In genomic region chr17:58413684-58414083, GRCh38 we compare ENCODE assay signal across 2 cellular contexts.
TF ChIP-seq lines count a peak whose summit lies in the region.

No MANE protein-coding gene starts in this region.

TF ChIP-seq in A549, 52 proteins besides CTCF, POLR2A, EP300 and RAD21 (continued from another document):
- no peak for TF ChIP-seq PHF8 (IDR thresholded peaks at IDR 0.05; ENCODE audit: borderline replicate concordance, low read depth)
- TF ChIP-seq RARB (CRISPR knock-in tag; IDR thresholded peaks at IDR 0.05) = no peak
- no peak for TF ChIP-seq MAFK (IDR thresholded peaks at IDR 0.05; ENCODE audit: partially characterized antibody)
- TF ChIP-seq POLR2AphosphoS2 (conservative IDR thresholded peaks at IDR 0.05; ENCODE audit: low read length) = no peak
- no peak for TF ChIP-seq ESRRA (IDR thresholded peaks at IDR 0.05; ENCODE audit: borderline replicate concordance, low read length)
- TF ChIP-seq CHD4 (IDR thresholded peaks at IDR 0.05; ENCODE audit: borderline replicate concordance) = no peak
- no peak for TF ChIP-seq FOXS1 (CRISPR knock-in tag; IDR thresholded peaks at IDR 0.05)
- TF ChIP-seq USF2 (IDR thresholded peaks at IDR 0.05) = no peak
- no peak for TF ChIP-seq ZFP36 (IDR thresholded peaks at IDR 0.05; ENCODE audit: borderline replicate concordance, partially characterized antibody)
- TF ChIP-seq JUN (IDR thresholded peaks at IDR 0.05) = no peak
- no peak for TF ChIP-seq CBX2 (IDR thresholded peaks at IDR 0.05; ENCODE audit: borderline replicate concordance, low read depth)
- no peak for TF ChIP-seq HDAC2 (IDR thresholded peaks at IDR 0.05)
- TF ChIP-seq NPAS2 (CRISPR knock-in tag; IDR thresholded peaks at IDR 0.05; ENCODE audit: borderline replicate concordance) = no peak

TF ChIP-seq in HCT116, 20 proteins besides CTCF, POLR2A, EP300 and RAD21:
- TF ChIP-seq ZBTB33 (IDR thresholded peaks at IDR 0.05; ENCODE audit: extremely low read depth, insufficient replicate concordance, low read length) (no peak), CBX3 (IDR thresholded peaks at IDR 0.05; ENCODE audit: low read depth) (no peak), ELF1 (IDR thresholded peaks at IDR 0.05; ENCODE audit: borderline replicate concordance, low read depth) (no peak), POLR2AphosphoS5 (IDR thresholded peaks at IDR 0.05; ENCODE audit: low read depth, low read length) (no peak), SP1 (IDR thresholded peaks at IDR 0.05; ENCODE audit: low read depth) (no peak), SIN3A (IDR thresholded peaks at IDR 0.05; ENCODE audit: low read depth) (no peak), ATF3 (IDR thresholded peaks at IDR 0.05) (no peak), EGR1 (IDR thresholded peaks at IDR 0.05; ENCODE audit: low read depth) (no peak), EZH2phosphoT487 (IDR thresholded peaks at IDR 0.05; ENCODE audit: borderline replicate concordance) (no peak), ZFX (IDR thresholded peaks at IDR 0.05) (no peak), SRF (IDR thresholded peaks at IDR 0.05; ENCODE audit: low read depth) (no peak), FOSL1 (IDR thresholded peaks at IDR 0.05; ENCODE audit: low read depth) (no peak), MAX (IDR thresholded peaks at IDR 0.05) (no peak), ZNF274 (IDR thresholded peaks at IDR 0.05; ENCODE audit: low read depth, low read length) (no peak)
